In genomic region chr1:64471724-64472276, GRCh38 we compare ENCODE assay signal across 8 cellular contexts. TPM values are rescaled to one million over a fixed set of nuclear protein-coding genes. Genes with fewer than 3 reads are reported as not detected.
DNase-seq lines count a peak whose midpoint lies in the region; ATAC-seq and TF ChIP-seq lines count a peak whose summit lies in the region.

No MANE protein-coding gene starts in this region.

- H4K20me1 ChIP-seq in OCI-LY3 (ENCODE audit: insufficient read depth, low read length): no peaks in the 10 kb centered on the region

- H3K9me3 Mint-ChIP-seq in CD8-positive, alpha-beta memory T cell: peaks cover 0 to 3% (median 0%) of the 10 kb centered on the region in 5 donors

- DNase-seq in CD8-positive, alpha-beta memory T cell: no peak
- DNase-seq in erythroblast (lab: John Stamatoyannopoulos, UW) (peak; percentile 39 to 60), ovary (peak in 1 of 5 donors; percentile 20), AML-193 (lab: John Stamatoyannopoulos, UW) (no peak), HT-29 (ENCODE audit: low spot score) (no peak)

- H3K4me1 Mint-ChIP-seq in CD8-positive, alpha-beta memory T cell: peaks cover 12 to 17% (median 13%) of the 10 kb centered on the region in 3 donors

- no peaks in the 10 kb centered on the region for H3K36me3 ChIP-seq in CD8-positive, alpha-beta memory T cell (ENCODE audit: insufficient read depth, low read length)
- H3K36me3 ChIP-seq in OCI-LY3 (replicated peaks; ENCODE audit: low read depth, low read length) (no peaks in the 10 kb centered on the region), ovary (no peaks in the 10 kb centered on the region)

- H3K27me3 Mint-ChIP-seq in CD8-positive, alpha-beta memory T cell: peaks cover 37 to 68% of the 10 kb centered on the region in 2 donors

- H3K27ac ChIP-seq in CD8-positive, alpha-beta memory T cell (ENCODE audit: low read depth, low read length): no peak overlapping the region
- H3K27ac ChIP-seq in OCI-LY3 (ENCODE audit: low read length) (no peak overlapping the region), ovary (peak overlapping the region; percentile 89 to 91)

- TF ChIP-seq POLR2A in erythroblast (IDR thresholded peaks at IDR 0.05; ENCODE audit: low read length): no peak
- TF ChIP-seq POLR2A in ovary (IDR thresholded peaks at IDR 0.05): no peak

- H3K36me3 Mint-ChIP-seq in CD8-positive, alpha-beta memory T cell: peaks cover 0 to 4% (median 0%) of the 10 kb centered on the region in 3 donors

- no peaks in the 10 kb centered on the region for H3K4me1 ChIP-seq in CD8-positive, alpha-beta memory T cell (ENCODE audit: insufficient read depth, low read length)
- H3K4me1 ChIP-seq in OCI-LY3 (ENCODE audit: low read length) (peaks cover 20% of the 10 kb centered on the region), ovary (ENCODE audit: insufficient read depth) (peaks cover 12% of the 10 kb centered on the region)

- CTCF ChIA-PET in CD8-positive, alpha-beta memory T cell (lab: Charles Lee): no interaction called here

- no peak for TF ChIP-seq CTCF in OCI-LY3 (IDR thresholded peaks at IDR 0.05; ENCODE audit: low read depth, low read length)
- no peak for TF ChIP-seq CTCF in ovary (IDR thresholded peaks at IDR 0.05)

- H3K9me3 ChIP-seq in CD8-positive, alpha-beta memory T cell (ENCODE audit: low read length): no peaks in the 10 kb centered on the region
- H3K9me3 ChIP-seq in OCI-LY3 (ENCODE audit: insufficient read depth, low read length) (no peaks in the 10 kb centered on the region), ovary (no peaks in the 10 kb centered on the region)

- no peak overlapping the region for H3K4me3 ChIP-seq in CD8-positive, alpha-beta memory T cell (ENCODE audit: low read length)
- H3K4me3 ChIP-seq in OCI-LY3 (ENCODE audit: low read length) (no peak overlapping the region), ovary (peak overlapping the region; percentile 61)

- H2AFZ ChIP-seq in OCI-LY3 (ENCODE audit: low read depth, low read length): no peak overlapping the region

- 0 out of 2 replicates have a peak overlapping the region, but pooled peaks have one; percentile 88 for H3K4me2 ChIP-seq in OCI-LY3 (ENCODE audit: low read length)

- no peak overlapping the region for H3K9ac ChIP-seq in OCI-LY3 (ENCODE audit: low read length)

- H3K79me2 ChIP-seq in OCI-LY3 (ENCODE audit: low read length): peaks cover 7% of the 10 kb centered on the region; the same call in 1 of the 2 replicates

- WGBS in ovary, 3 donors: 5 to 11% (median 9%) methylated on average over 14 of the region's 14 CpGs

- POLR2A ChIA-PET in CD8-positive, alpha-beta memory T cell (lab: Charles Lee): no interaction called here

- H3K4me3 Mint-ChIP-seq in CD8-positive, alpha-beta memory T cell: peak overlapping the region in 6 of 7 donors; percentile 37 to 80 (median 48)

- no peaks in the 10 kb centered on the region for H3K27me3 ChIP-seq in CD8-positive, alpha-beta memory T cell (ENCODE audit: insufficient read depth, low read length, poor library complexity, severe bottlenecking)
- H3K27me3 ChIP-seq in OCI-LY3 (ENCODE audit: low read depth, low read length) (no peaks in the 10 kb centered on the region; the same call in 1 of the 2 replicates), ovary (no peaks in the 10 kb centered on the region)

- no peak overlapping the region for H3K27ac Mint-ChIP-seq in CD8-positive, alpha-beta memory T cell

- TF ChIP-seq EP300 in ovary (IDR thresholded peaks at IDR 0.05): no peak

- intact Hi-C loops in ovary (cut with DNase I): loop anchor here (5.0 to 10.0 kb wide), 6 partner anchors 63 to 201 kb away; no protein-coding TSS in a partner anchor

- ATAC-seq in GM19452 (IDR thresholded peaks at IDR 0.05; ENCODE audit: unreplicated experiment) (no peak), HG03432 (IDR thresholded peaks at IDR 0.05; ENCODE audit: unreplicated experiment) (no peak)

RNA-seq across cellular contexts. Expression of gene CACHD1, which starts 1.9 kb away (rescaled TPM):
- total RNA-seq in CD8-positive, alpha-beta memory T cell: under 1 TPM; 0.35 TPM
- polyA plus RNA-seq in CD8-positive, alpha-beta memory T cell: not detected
- total RNA-seq in ovary: 10 to 100 TPM; 17.0 to 33.1 (median 23.2) TPM
- 10 to 100 TPM; 18.4 to 28.4 TPM for polyA plus RNA-seq in ovary
- total RNA-seq in HT-29 (2014; rRNA removed; shearing (Covaris generic)): not detected in 2 replicates

Comparison
In these comparisons a context has a peak if more than half of its experiments do, and no peak if none do; other contexts are left out.
1. DNase-seq: peak in erythroblast (2 of 2); none in CD8-positive, alpha-beta memory T cell (0 of 5), AML-193 (0 of 2) and HT-29 (single experiment).
2. H3K27ac ChIP-seq: peak in ovary (2 of 2); none in CD8-positive, alpha-beta memory T cell (single experiment) and OCI-LY3 (single experiment).
3. RNA of gene CACHD1, which starts 1.9 kb away (total RNA-seq): 17.0 to 33.1 TPM in ovary; 0.35 TPM in CD8-positive, alpha-beta memory T cell and not detected in HT-29; every median in the first group is over 10 times any median in the second.